In the genomic region with DNA sequence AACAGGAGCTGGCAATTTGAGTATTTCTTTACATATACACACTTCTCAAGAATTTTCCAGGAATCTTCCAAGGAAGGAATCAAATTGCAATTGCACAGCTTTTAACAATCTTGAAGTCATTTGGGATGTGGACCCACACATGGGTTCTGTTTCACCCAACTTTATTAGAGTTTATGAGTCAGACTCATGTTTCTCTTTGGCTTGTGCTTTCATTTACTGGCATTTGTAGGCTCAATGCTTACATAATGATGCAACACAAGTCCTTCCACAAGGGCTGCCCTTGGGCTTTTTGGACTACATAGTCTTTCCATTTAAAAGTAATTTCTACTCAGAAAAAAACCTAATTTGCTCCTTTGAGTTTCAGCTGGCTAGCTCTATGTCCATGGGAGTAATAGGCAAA, we compare ENCODE assay signal across 16 cellular contexts. TPM values are rescaled to one million over a fixed set of nuclear protein-coding genes. Genes with fewer than 3 reads are reported as not detected.
DNase-seq lines count a peak whose midpoint lies in the region; ATAC-seq and TF ChIP-seq lines count a peak whose summit lies in the region.
"Had no signal": no experiment of that assay in that cellular context is flagged by ENCODE, and none has a peak within 500 bp of the region (broad histone marks: within the 10 kb centered on the region; RNA-seq: fewer than 3 reads in every experiment).

No MANE protein-coding gene starts in this region.

- ATAC-seq in PC-3 = peak; percentile 48
- no peak for ATAC-seq in natural killer cell

- H3K9me3 Mint-ChIP-seq in natural killer cell = no peaks in the 10 kb centered on the region
- H3K9me3 Mint-ChIP-seq: activated CD4-positive, alpha-beta memory T cell treated with anti-CD3 and anti-CD28 coated beads for 36 hours; CD14-positive monocyte had no signal

- H3K27me3 Mint-ChIP-seq in natural killer cell (ENCODE audit: low read depth in 2 of 2) = peaks cover 0 to 5% of the 10 kb centered on the region in 2 donors
- H3K27me3 Mint-ChIP-seq: activated CD4-positive, alpha-beta memory T cell treated with anti-CD3 and anti-CD28 coated beads for 36 hours had no signal

- peaks cover 3% of the 10 kb centered on the region for H3K79me2 ChIP-seq in PC-3 (ENCODE audit: low read length)

- H3K27me3 ChIP-seq in PC-3 (ENCODE audit: low read length) = no peaks in the 10 kb centered on the region
- no peaks in the 10 kb centered on the region for H3K27me3 ChIP-seq in colonic mucosa

- H3K4me3 Mint-ChIP-seq in natural killer cell = no peak overlapping the region
- H3K4me3 Mint-ChIP-seq: activated CD4-positive, alpha-beta memory T cell treated with anti-CD3 and anti-CD28 coated beads for 36 hours; CD14-positive monocyte had no signal

- no peaks in the 10 kb centered on the region for H3K36me3 Mint-ChIP-seq in natural killer cell
- H3K36me3 Mint-ChIP-seq: activated CD4-positive, alpha-beta memory T cell treated with anti-CD3 and anti-CD28 coated beads for 36 hours; CD14-positive monocyte had no signal

- H3K4me1 ChIP-seq in PC-3 (ENCODE audit: insufficient read depth, low read length) (peaks cover 21% of the 10 kb centered on the region), colonic mucosa (no peaks in the 10 kb centered on the region)

- intact Hi-C loops in PC-3 (cut with micrococcal nuclease) = loop anchor here (5.0 kb wide), 1 partner anchor 182 kb away; a partner anchor contains a TSS
- intact Hi-C loops in colonic mucosa (cut with DNase I) = loop anchor here (10.0 kb wide), 1 partner anchor 310 kb away; a partner anchor contains a TSS
- intact Hi-C loops in natural killer cell (cut with micrococcal nuclease) = loop anchor here (10.0 kb wide), 1 partner anchor 1150 kb away; a partner anchor contains a TSS

- H3K9ac ChIP-seq in PC-3 (ENCODE audit: low read length) (no peak overlapping the region), colonic mucosa (ENCODE audit: low read depth in 2 of 2, low read length in 2 of 2) (no peak overlapping the region)

- H3K9me3 ChIP-seq in PC-3 (ENCODE audit: low read length) (no peaks in the 10 kb centered on the region), colonic mucosa (no peaks in the 10 kb centered on the region)

- H3K27ac ChIP-seq in PC-3 (ENCODE audit: low read length) = no peak overlapping the region
- H3K27ac ChIP-seq in colonic mucosa = peak overlapping the region; percentile 19

- H3K9me2 ChIP-seq in PC-3 (replicated peaks; ENCODE audit: low read length) = no peaks in the 10 kb centered on the region

- POLR2A ChIA-PET in PC-3 (lab: Charles Lee; ENCODE audit: unreplicated experiment) = no interaction called here

- no peaks in the 10 kb centered on the region for H4K20me1 ChIP-seq in PC-3 (ENCODE audit: low read length)

- H3K4me3 ChIP-seq in PC-3 (ENCODE audit: low read length) = no peak overlapping the region
- H3K4me3 ChIP-seq in colonic mucosa = no peak overlapping the region

- no peaks in the 10 kb centered on the region for H3F3A ChIP-seq in PC-3 (ENCODE audit: low read length, unreplicated experiment)

- H3K36me3 ChIP-seq in PC-3 (ENCODE audit: low read depth, low read length) (no peaks in the 10 kb centered on the region), colonic mucosa (no peaks in the 10 kb centered on the region)

- H3K4me2 ChIP-seq in PC-3 (ENCODE audit: low read length) = no peak overlapping the region

- CTCF ChIA-PET in PC-3 (lab: Charles Lee) = no interaction called here

- BruUV-seq in PC-3 (replicated peaks; lab: Mats Ljungman, UMichigan) = no TSS peak

- DNase-seq in Daoy (ENCODE audit: low read depth) = peak; percentile 43
- peak; percentile 71 for DNase-seq in PC-3
- no peak for DNase-seq in colonic mucosa
- peak; percentile 21 for DNase-seq in myocyte (ENCODE audit: low read depth)
- DNase-seq in NCI-H82 treated with DMSO at 0.1 percent for 48 hours (lab: John Stamatoyannopoulos, UW; ENCODE audit: unreplicated experiment) = no peak
- DNase-seq in NCI-H526 treated with DMSO at 0.1 percent for 48 hours (lab: John Stamatoyannopoulos, UW) = no peak
- DNase-seq in natural killer cell = no peak
- no peak for DNase-seq in NCI-H524 treated with DMSO at 0.1 percent for 48 hours (lab: John Stamatoyannopoulos, UW)
- DNase-seq: activated CD4-positive, alpha-beta memory T cell treated with anti-CD3 and anti-CD28 coated beads for 36 hours; activated naive CD4-positive, alpha-beta T cell; cortex of kidney; NCI-H1436; NK-92 treated with Interleukin-12 subunit alpha and Interleukin-12 subunit beta, amount 100 ng/mL, for 24 hours; nucleus accumbens; T-helper 2 cell had no signal

- no peaks in the 10 kb centered on the region for H3K4me1 Mint-ChIP-seq in natural killer cell
- H3K4me1 Mint-ChIP-seq: CD14-positive monocyte had no signal

- TF ChIP-seq CTCF in PC-3 (conservative IDR thresholded peaks at IDR 0.05; ENCODE audit: low read depth, low read length) = no peak
- TF ChIP-seq CTCF in colonic mucosa (IDR thresholded peaks at IDR 0.05) = no peak
- no peak for TF ChIP-seq CTCF in natural killer cell (IDR thresholded peaks at IDR 0.05)

- no peak overlapping the region for H2AFZ ChIP-seq in PC-3 (ENCODE audit: low read length)

- no peak overlapping the region for H3K27ac Mint-ChIP-seq in natural killer cell
- H3K27ac Mint-ChIP-seq: activated CD4-positive, alpha-beta memory T cell treated with anti-CD3 and anti-CD28 coated beads for 36 hours; CD14-positive monocyte had no signal

RNA-seq across cellular contexts. Expression of a gene that starts 4.6 kb away (rescaled TPM):
- 30.9 and 56.1 TPM in 2 replicates for total RNA-seq in Daoy (2014; rRNA removed; shearing (Covaris generic))
- total RNA-seq in PC-3 (2014; rRNA removed) (5.1 and 7.8 TPM in 2 replicates), colonic mucosa (10 to 100 TPM; 11.4 to 16.1 TPM), myocyte (66.1 and 78.6 TPM in 2 replicates), natural killer cell (10 to 100 TPM; 11.6 to 20.1 (median 13.0) TPM)
- 20.2 TPM for polyA plus RNA-seq in myocyte (2012)

RNA-seq across cellular contexts. Expression of a gene that starts 8.5 kb away (rescaled TPM):
- 1.0 and 3.1 TPM in 2 replicates for total RNA-seq in Daoy (2014; rRNA removed; shearing (Covaris generic))
- total RNA-seq in PC-3 (2014; rRNA removed) (1.4 TPM in 1 of 2 replicates, not detected in the other), colonic mucosa (1 to 10 TPM; 5.0 to 6.8 TPM), myocyte (0.16 and 0.21 TPM in 2 replicates), natural killer cell (1 to 10 TPM; 2.0 to 4.7 (median 4.3) TPM)
- polyA plus RNA-seq in myocyte (2012) = 0.64 TPM
- polyA plus RNA-seq: CD14-positive monocyte had no signal

RNA-seq across cellular contexts. Expression of a gene that starts 12.7 kb away (rescaled TPM):
- 5.7 and 9.0 TPM in 2 replicates for total RNA-seq in Daoy (2014; rRNA removed; shearing (Covaris generic))
- total RNA-seq in PC-3 (2014; rRNA removed) (3.6 and 4.0 TPM in 2 replicates), colonic mucosa (10 to 100 TPM; 15.6 to 17.8 TPM), myocyte (3.8 and 4.3 TPM in 2 replicates), natural killer cell (1 to 10 TPM; 3.7 to 5.6 (median 3.8) TPM)
- polyA plus RNA-seq in myocyte (2012) = 2.2 TPM

Comparison
In these comparisons a context has a peak if more than half of its experiments do, and no peak if none do; other contexts are left out.
1. DNase-seq: peak in Daoy (single experiment), PC-3 (single experiment) and myocyte (single experiment); none in colonic mucosa (single experiment), NCI-H82 treated with DMSO at 0.1 percent for 48 hours (single experiment), NCI-H526 treated with DMSO at 0.1 percent for 48 hours (single experiment), natural killer cell (single experiment) and NCI-H524 treated with DMSO at 0.1 percent for 48 hours (single experiment).